ENCODE assay signal across 8 cellular contexts in genomic region chr12:70243510-70244331, GRCh38. TPM values are rescaled to one million over a fixed set of nuclear protein-coding genes. Genes with fewer than 3 reads are reported as not detected.
DNase-seq lines count a peak whose midpoint lies in the region; ATAC-seq lines count a peak whose summit lies in the region.

No MANE protein-coding gene starts in this region.

- DNase-seq in A172 (ENCODE audit: low spot score), result peak; percentile 37
- DNase-seq in NCI-H2196 (lab: John Stamatoyannopoulos, UW; ENCODE audit: unreplicated experiment), result peak; percentile 80
- DNase-seq in cerebellum (ENCODE audit: low spot score), result peak; percentile 77
- peak; percentile 70 for DNase-seq in kidney tubule cell (ENCODE audit: low spot score)
- peak in 3 of 4 experiments; percentile 35 to 50 (median 45) for DNase-seq in stimulated activated CD4-positive, alpha-beta T cell treated with anti-CD3 and anti-CD28 coated beads, Interleukin-1b, Interleukin-23, amount 100 ng/mL, for 24 hours (ENCODE audit: low read depth in 4 of 4, low spot score in 1 of 4)

- peak; percentile 61 for ATAC-seq in GM18511 (IDR thresholded peaks at IDR 0.05; ENCODE audit: unreplicated experiment)
- ATAC-seq in HG02973 (IDR thresholded peaks at IDR 0.05; ENCODE audit: unreplicated experiment), result peak; percentile 51
- ATAC-seq in activated CD4-positive, CD25-positive, alpha-beta regulatory T cell treated with anti-CD3 and anti-CD28 coated beads, Interleukin-2, amount 50 U/mL, for 24 hours, result peak; percentile 69

RNA-seq across cellular contexts. Expression of gene CNOT2, which starts 0.5 kb away (rescaled TPM):
- 67.2 and 97.3 TPM in 2 replicates for total RNA-seq in A172 (2014; rRNA removed; shearing (Covaris generic))
- 223 TPM for total RNA-seq in cerebellum

Comparison
In these comparisons a context has a peak if more than half of its experiments do, and no peak if none do; other contexts are left out.
1. Peak in every context shown above with its lines: DNase-seq and ATAC-seq.